In the genomic region with DNA sequence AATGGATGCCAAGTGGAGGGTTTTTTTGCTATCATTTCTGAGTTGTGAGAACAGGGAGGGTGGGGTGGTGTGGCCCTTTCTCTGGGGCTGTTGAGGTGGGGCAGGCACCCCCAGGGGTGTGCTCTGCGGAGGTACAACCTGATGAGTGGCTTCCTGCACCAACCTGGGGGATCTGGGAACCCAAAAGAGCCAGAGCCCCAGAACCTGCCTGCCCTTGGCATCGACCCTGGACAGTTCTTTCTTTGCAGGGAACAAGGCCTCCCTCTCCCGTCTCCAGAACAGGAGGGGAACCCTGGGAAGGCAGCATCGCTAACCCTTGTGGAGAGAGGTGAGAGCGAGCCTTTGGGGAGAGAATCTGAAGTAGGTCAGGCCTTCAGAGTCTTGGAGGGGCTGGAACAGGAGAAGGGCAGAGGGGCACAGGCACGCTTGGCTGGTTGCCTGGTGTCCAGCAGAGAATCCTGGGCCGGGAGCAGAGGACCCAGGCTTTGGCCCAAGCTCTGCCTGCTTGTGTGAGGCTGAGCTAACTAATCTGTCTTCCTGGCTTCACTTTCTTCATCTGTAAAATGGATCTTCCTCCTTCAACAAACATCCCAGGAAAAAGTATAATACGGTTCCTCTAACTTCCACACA, we compare ENCODE assay signal across 26 cellular contexts.
DNase-seq lines count a peak whose midpoint lies in the region; ATAC-seq, FAIRE-seq and TF ChIP-seq lines count a peak whose summit lies in the region.
"Had no signal": no experiment of that assay in that cellular context is flagged by ENCODE, and none has a peak within 500 bp of the region (broad histone marks: within the 10 kb centered on the region; RNA-seq: fewer than 3 reads in every experiment).

No MANE protein-coding gene starts in this region.

- no peaks in the 10 kb centered on the region for H4K20me1 ChIP-seq in IMR-90 (ENCODE audit: insufficient read depth, low read length)

- H3K9ac ChIP-seq in IMR-90 (ENCODE audit: low read depth, low read length) = no peak overlapping the region
- H3K9ac ChIP-seq in mesenchymal stem cell (ENCODE audit: low read length) = no peak overlapping the region
- no peak overlapping the region for H3K9ac ChIP-seq in kidney (ENCODE audit: low read length in 2 of 2)
- H3K9ac ChIP-seq: SK-N-SH had no signal

- no peak overlapping the region for H2BK12ac ChIP-seq in mesenchymal stem cell (ENCODE audit: low read length in 2 of 2)

- in situ Hi-C loops in IMR-90 (cut with MboI; ENCODE audit: low sequenced_read_pairs) = no loop called here

- no peak overlapping the region for H3K4me3 ChIP-seq in heart left ventricle
- H3K4me3 ChIP-seq in IMR-90 (ENCODE audit: insufficient read depth, low read depth, low read length) = no peak overlapping the region
- no peak overlapping the region for H3K4me3 ChIP-seq in mesenchymal stem cell (ENCODE audit: insufficient read depth in 1 of 2, low read depth in 1 of 2, low read length in 2 of 2)
- no peak overlapping the region for H3K4me3 ChIP-seq in kidney (ENCODE audit: low read length in 2 of 2)
- H3K4me3 ChIP-seq: MG63 had no signal

- no peak overlapping the region for H3K14ac ChIP-seq in IMR-90 (replicated peaks; ENCODE audit: low read depth, low read length)
- H3K14ac ChIP-seq in mesenchymal stem cell (ENCODE audit: low read length in 2 of 2) = no peak overlapping the region

- no TSS peak for BruUV-seq in IMR-90 (replicated peaks; lab: Mats Ljungman, UMichigan)

- H3K56ac ChIP-seq in IMR-90 (ENCODE audit: extremely low read depth, insufficient read depth, low read length) = no peak overlapping the region

- H4K91ac ChIP-seq in IMR-90 (ENCODE audit: insufficient read depth, low read depth, low read length) (peak overlapping the region; percentile 53), mesenchymal stem cell (ENCODE audit: low read length) (no peak overlapping the region)

- no peaks in the 10 kb centered on the region for H3K9me1 ChIP-seq in IMR-90 (ENCODE audit: insufficient read depth, low read length)

- H3K4me1 ChIP-seq in heart left ventricle (peaks cover 4 to 70% (median 33%) of the 10 kb centered on the region in 12 donors), IMR-90 (ENCODE audit: control insufficient read depth, insufficient read depth, low read length) (no peaks in the 10 kb centered on the region), mesenchymal stem cell (ENCODE audit: control insufficient read depth, insufficient read depth, low read depth, low read length) (peaks cover 8% of the 10 kb centered on the region), kidney (ENCODE audit: control insufficient read depth in 1 of 2, insufficient read depth in 1 of 2, low read depth in 1 of 2, low read length in 2 of 2) (peaks cover 15 to 24% of the 10 kb centered on the region in 2 donors)

- H2BK5ac ChIP-seq in IMR-90 (ENCODE audit: low read depth, low read length, poor library complexity, severe bottlenecking) (no peak overlapping the region), mesenchymal stem cell (ENCODE audit: low read depth, low read length, poor library complexity, severe bottlenecking) (no peak overlapping the region)

- intact Hi-C loops in heart left ventricle (cut with DNase I) (loop anchor here in 5 of 10 donors (5.0 kb wide), 4 partner anchors 36 to 101 kb away; no protein-coding TSS in a partner anchor), Right ventricle myocardium inferior (cut with DNase I) (loop anchor here (5.0 kb wide), 1 partner anchor 101 kb away; no protein-coding TSS in a partner anchor), IMR-90 (cut with micrococcal nuclease) (no loop called here), sciatic nerve (cut with DNase I) (no loop called here), kidney (cut with DNase I) (no loop called here)

- H2BK15ac ChIP-seq in IMR-90 (ENCODE audit: low read depth, low read length) = no peak overlapping the region
- no peak overlapping the region for H2BK15ac ChIP-seq in mesenchymal stem cell (ENCODE audit: low read depth, poor library complexity, severe bottlenecking)

- H3K79me1 ChIP-seq in IMR-90 (ENCODE audit: low read depth in 1 of 2, low read length in 2 of 2) (no peaks in the 10 kb centered on the region), mesenchymal stem cell (replicated peaks; ENCODE audit: low read length, poor library complexity, severe bottlenecking) (no peaks in the 10 kb centered on the region)

- no peak overlapping the region for H2BK20ac ChIP-seq in IMR-90 (ENCODE audit: low read depth, low read length)

- no peak overlapping the region for H4K5ac ChIP-seq in IMR-90 (ENCODE audit: low read depth, low read length)

- no peak overlapping the region for H3K18ac ChIP-seq in IMR-90 (ENCODE audit: low read depth, low read length)
- no peak overlapping the region for H3K18ac ChIP-seq in mesenchymal stem cell (ENCODE audit: low read depth in 1 of 2, low read length in 2 of 2)

- FAIRE-seq in kidney (lab: Jason Lieb, UNC) = no peak
- FAIRE-seq: GM12892 had no signal

- no peak overlapping the region for H2BK120ac ChIP-seq in IMR-90 (ENCODE audit: low read depth, low read length)
- H2BK120ac ChIP-seq in mesenchymal stem cell (ENCODE audit: low read depth, low read length) = no peak overlapping the region

- H2AK5ac ChIP-seq in IMR-90 (ENCODE audit: low read depth, low read length) = no peak overlapping the region
- H2AK5ac ChIP-seq in mesenchymal stem cell (ENCODE audit: low read length, severe bottlenecking) = peak overlapping the region; percentile 44

- H3K23ac ChIP-seq in IMR-90 (ENCODE audit: low read depth, low read length) (no peak overlapping the region), mesenchymal stem cell (ENCODE audit: low read length in 2 of 2) (no peak overlapping the region)

- H3K27ac ChIP-seq in heart left ventricle = peak overlapping the region in 8 of 12 donors; percentile 15 to 61 (median 36)
- no peak overlapping the region for H3K27ac ChIP-seq in IMR-90 (ENCODE audit: insufficient read depth, low read length)
- no peak overlapping the region for H3K27ac ChIP-seq in mesenchymal stem cell (ENCODE audit: low read length, poor library complexity, severe bottlenecking)
- peak overlapping the region in 1 of 2 donors; percentile 49 for H3K27ac ChIP-seq in kidney (ENCODE audit: low read depth in 2 of 2, low read length in 2 of 2)
- H3K27ac ChIP-seq: 22Rv1, RWPE1 had no signal

- TF ChIP-seq RAD21 in IMR-90 (IDR thresholded peaks at IDR 0.05; ENCODE audit: low read length) = no peak

- H3K36me3 ChIP-seq in heart left ventricle (no peaks in the 10 kb centered on the region), IMR-90 (ENCODE audit: control insufficient read depth, insufficient read depth, low read length) (no peaks in the 10 kb centered on the region), mesenchymal stem cell (ENCODE audit: control insufficient read depth in 1 of 2, insufficient read depth in 2 of 2, low read depth in 1 of 2, low read length in 2 of 2) (no peaks in the 10 kb centered on the region), kidney (ENCODE audit: control insufficient read depth in 1 of 2, insufficient read depth in 2 of 2, low read length in 2 of 2) (no peaks in the 10 kb centered on the region)
- H3K36me3 ChIP-seq: MG63 had no signal

- ATAC-seq in heart left ventricle (no peak), Right ventricle myocardium inferior (no peak), IMR-90 (ENCODE audit: low read depth) (no peak), sciatic nerve (peak; percentile 7)
- ATAC-seq: Panc1 had no signal

- dilution Hi-C loops in IMR-90 (cut with HindIII; ENCODE audit: low sequenced_read_pairs, unreplicated experiment) = no loop called here

- no peak overlapping the region for H3K4me2 ChIP-seq in IMR-90 (ENCODE audit: low read depth, low read length)
- no peak overlapping the region for H3K4me2 ChIP-seq in mesenchymal stem cell (ENCODE audit: low read length, poor library complexity, severe bottlenecking)
- H3K4me2 ChIP-seq: SK-N-SH had no signal

- H3K4ac ChIP-seq in IMR-90 (ENCODE audit: low read depth, low read length) (no peak overlapping the region), mesenchymal stem cell (ENCODE audit: low read depth in 1 of 2, low read length in 2 of 2) (no peak overlapping the region)

- H3K9me3 ChIP-seq in heart left ventricle (no peaks in the 10 kb centered on the region), IMR-90 (ENCODE audit: control insufficient read depth, insufficient read depth, low read length) (no peaks in the 10 kb centered on the region), mesenchymal stem cell (ENCODE audit: control insufficient read depth, low read length) (no peaks in the 10 kb centered on the region), kidney (ENCODE audit: control insufficient read depth in 1 of 2, low read length in 2 of 2) (no peaks in the 10 kb centered on the region)
- H3K9me3 ChIP-seq: MG63, SK-N-SH had no signal

- H2AFZ ChIP-seq in IMR-90 (replicated peaks; ENCODE audit: low read length, poor library complexity) (no peak overlapping the region), mesenchymal stem cell (ENCODE audit: low read depth, low read length) (no peak overlapping the region)

- POLR2A ChIA-PET in IMR-90 (lab: Charles Lee; ENCODE audit: unreplicated experiment) = no interaction called here

- peak in 1 of 5 donors; percentile 61 for DNase-seq in heart left ventricle
- DNase-seq in Right ventricle myocardium inferior (ENCODE audit: missing footprints) = no peak
- no peak for DNase-seq in IMR-90
- DNase-seq in mesenchymal stem cell = no peak
- no peak for DNase-seq in sciatic nerve (ENCODE audit: low spot score)
- no peak for DNase-seq in kidney
- DNase-seq in activated naive CD4-positive, alpha-beta T cell treated with anti-CD3 and anti-CD28 coated beads, Interleukin-2, amount 50 U/mL, for 16 hours = no peak
- DNase-seq in NCI-H146 treated with DMSO at 0.1 percent for 48 hours (lab: John Stamatoyannopoulos, UW; ENCODE audit: unreplicated experiment) = no peak
- DNase-seq: Calu3, DMS153, DND-41, GOT3, HCEC 1CT, KBM-7, MG63, NCI-H1105 treated with DMSO at 0.1 percent for 48 hours, NCI-H146, NCI-H2029, NCI-H226, NCI-H510A, NCI-H69, SK-N-SH had no signal

- CTCF ChIA-PET in IMR-90 (lab: Yijun Ruan, JAX) = no interaction called here

- 49 to 61% (median 55%) methylated on average over 8 of the region's 8 CpGs for WGBS in heart left ventricle, 4 donors
- 40% methylated on average over 1 of the region's 8 CpGs; no CpG with 5 or more reads in 1 of the 2 experiments for WGBS in IMR-90 (ENCODE audit: extremely low coverage in 2 of 2, insufficient read length in 1 of 2), 2 experiments
- WGBS in mesenchymal stem cell = 94% methylated on average over 8 of the region's 8 CpGs

- no peak overlapping the region for H2AK9ac ChIP-seq in IMR-90 (replicated peaks; ENCODE audit: low read depth, low read length, poor library complexity)

- H4K8ac ChIP-seq in IMR-90 (ENCODE audit: low read depth in 2 of 2, low read length in 2 of 2) (no peak overlapping the region), mesenchymal stem cell (ENCODE audit: low read length) (peak overlapping the region; percentile 43)

- TF ChIP-seq POLR2A in heart left ventricle (IDR thresholded peaks at IDR 0.05) (no peak), IMR-90 (IDR thresholded peaks at IDR 0.05; ENCODE audit: low read depth, low read length) (no peak)

- H3K27me3 ChIP-seq in heart left ventricle = no peaks in the 10 kb centered on the region
- H3K27me3 ChIP-seq in IMR-90 (ENCODE audit: control insufficient read depth, insufficient read depth, low read length) = peaks cover 2% of the 10 kb centered on the region; the same call in 1 of the 2 replicates
- peaks cover 0 to 28% of the 10 kb centered on the region in 2 experiments for H3K27me3 ChIP-seq in mesenchymal stem cell (ENCODE audit: control insufficient read depth in 1 of 2, insufficient read depth in 1 of 2, low read length in 2 of 2)
- H3K27me3 ChIP-seq: MG63 had no signal

- TF ChIP-seq CTCF in heart left ventricle (IDR thresholded peaks at IDR 0.05) = no peak
- TF ChIP-seq CTCF in IMR-90 (conservative IDR thresholded peaks at IDR 0.05; ENCODE audit: low read depth, low read length) = no peak
- TF ChIP-seq CTCF in kidney (IDR thresholded peaks at IDR 0.05; ENCODE audit: borderline replicate concordance, extremely low read depth, insufficient read depth) = no peak

Comparison
In these comparisons a context has a peak if more than half of its experiments do, and no peak if none do; other contexts are left out.
1. H3K27ac ChIP-seq: peak in heart left ventricle (8 of 12); none in IMR-90 (single experiment) and mesenchymal stem cell (single experiment).